ENCODE assay signal across 17 cellular contexts in genomic region chrX:77622233-77622632, GRCh38.
"Had no signal": no experiment of that assay in that cellular context is flagged by ENCODE, and none has a peak within 500 bp of the region (broad histone marks: within the 10 kb centered on the region; RNA-seq: fewer than 3 reads in every experiment).

No MANE protein-coding gene starts in this region.

- H3K4me3 Mint-ChIP-seq: activated naive CD8-positive, alpha-beta T cell had no signal

- H3K4me3 ChIP-seq: left lung, tibial artery, vagina had no signal

- DNase-seq: activated CD4-positive, alpha-beta T cell treated with anti-CD3 and anti-CD28 coated beads, Interleukin-2, amount 50 U/mL, for 4 hours; activated gamma-delta T cell; activated T-cell treated with anti-CD3 and anti-CD28 coated beads for 4 hours; brain microvascular endothelial cell; effector CD8-positive, alpha-beta T cell; islet precursor cell; left lung; mammary epithelial cell; naive B cell; retina; stimulated activated CD4-positive, alpha-beta T cell treated with anti-CD3 and anti-CD28 coated beads, Interleukin-2, amount 100 ng/mL, for 48 hours; stimulated activated naive CD4-positive, alpha-beta T cell; T-cell; T-helper 9 cell; tibial artery had no signal

- H3K27ac Mint-ChIP-seq: activated naive CD8-positive, alpha-beta T cell had no signal

- H3K9me3 Mint-ChIP-seq: T-cell had no signal

- H3K27me3 Mint-ChIP-seq: activated naive CD8-positive, alpha-beta T cell; naive B cell had no signal

- ATAC-seq: left lung, T-cell had no signal
